Comparison of ENCODE assay signal across 10 cellular contexts in the genomic region with DNA sequence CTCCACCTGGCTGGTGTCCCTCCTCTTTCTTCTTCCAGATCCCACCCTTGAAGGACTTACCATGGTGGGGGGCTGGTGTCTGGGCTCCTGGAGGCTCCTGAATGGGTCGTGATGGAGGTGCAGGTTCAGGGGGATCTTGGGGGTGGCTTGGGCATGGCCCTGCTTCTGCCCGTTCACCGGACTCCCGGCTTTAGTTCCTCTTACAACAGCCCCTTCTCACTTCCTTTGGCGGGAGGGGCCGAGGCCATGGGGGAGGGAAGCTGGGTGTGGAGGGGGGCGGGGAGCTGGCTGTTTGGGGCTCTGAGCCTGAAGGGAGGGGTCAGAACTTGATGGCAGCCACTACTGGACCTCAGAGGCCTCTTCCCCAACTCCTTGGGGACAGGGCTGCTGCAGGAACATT. TPM values are rescaled to one million over a fixed set of nuclear protein-coding genes. Genes with fewer than 3 reads are reported as not detected.
DNase-seq lines count a peak whose midpoint lies in the region; ATAC-seq and FAIRE-seq lines count a peak whose summit lies in the region.
"Had no signal": no experiment of that assay in that cellular context is flagged by ENCODE, and none has a peak within 500 bp of the region (broad histone marks: within the 10 kb centered on the region; RNA-seq: fewer than 3 reads in every experiment).

A gene (minus strand): TSS at position 196 of the 400 bp plus-strand sequence. CDS start 133 bp downstream, at position 63.

- peaks cover 33% of the 10 kb centered on the region for H3K4me1 Mint-ChIP-seq in activated T-helper 17 cell treated with anti-CD3 and anti-CD28 coated beads, Interleukin-2, amount 50 U/mL, for 72 hours

- H3K36me3 Mint-ChIP-seq in activated T-helper 17 cell treated with anti-CD3 and anti-CD28 coated beads, Interleukin-2, amount 50 U/mL, for 72 hours (ENCODE audit: low read depth), result peaks cover 17% of the 10 kb centered on the region

- H3K4me3 Mint-ChIP-seq in activated T-helper 17 cell treated with anti-CD3 and anti-CD28 coated beads, Interleukin-2, amount 50 U/mL, for 72 hours, result peak within 1 kb of the TSS; percentile 93

- H3K9me3 Mint-ChIP-seq in activated T-helper 17 cell treated with anti-CD3 and anti-CD28 coated beads, Interleukin-2, amount 50 U/mL, for 72 hours, result no peaks in the 10 kb centered on the region

- peak within 1 kb of the TSS; percentile 79 for H3K27ac Mint-ChIP-seq in activated T-helper 17 cell treated with anti-CD3 and anti-CD28 coated beads, Interleukin-2, amount 50 U/mL, for 72 hours

- no peaks in the 10 kb centered on the region for H3K27me3 Mint-ChIP-seq in activated T-helper 17 cell treated with anti-CD3 and anti-CD28 coated beads, Interleukin-2, amount 50 U/mL, for 72 hours

- peak; percentile 71 for DNase-seq in activated effector memory CD4-positive, alpha-beta T cell treated with anti-CD3 and anti-CD28 coated beads, Interleukin-2, amount 50 U/mL, for 16 hours
- DNase-seq in activated effector memory CD4-positive, alpha-beta T cell treated with Interleukin-2 at 50 U/mL for 16 hours, result no peak
- peak; percentile 64 for DNase-seq in medulla oblongata (ENCODE audit: extremely low spot score)
- no peak for DNase-seq in ureter (ENCODE audit: low spot score)
- DNase-seq in frontal cortex (ENCODE audit: low spot score in 2 of 2), result no peak
- DNase-seq in ACHN, result no peak
- DNase-seq: activated gamma-delta T cell, NCI-H2081 had no signal

- FAIRE-seq in frontal cortex (lab: Jason Lieb, UNC), result no peak

- in situ Hi-C loops in ACHN (cut with HindIII; ENCODE audit: low pct_ligation_motif_present, low pct_unique_long_range_greater_than_20kb, low sequenced_read_pairs), result no loop called here

- no peak for ATAC-seq in activated T-helper 17 cell treated with anti-CD3 and anti-CD28 coated beads, Interleukin-2, amount 50 U/mL, for 72 hours (replicated peaks)
- ATAC-seq in HG03439 (IDR thresholded peaks at IDR 0.05; ENCODE audit: unreplicated experiment), result no peak

RNA-seq across cellular contexts. Expression of the gene that starts here (rescaled TPM):
- total RNA-seq in activated T-helper 17 cell treated with anti-CD3 and anti-CD28 coated beads, Interleukin-2, amount 50 U/mL, for 72 hours, result 100 to 1,000 TPM in 1 of 2 donors, 10 to 100 TPM in 1; 68.7 to 134 TPM
- total RNA-seq in ureter (20.6 TPM), frontal cortex (1.6 TPM)

Comparison
In these comparisons a context has a peak if more than half of its experiments do, and no peak if none do; other contexts are left out.
1. DNase-seq: peak in activated effector memory CD4-positive, alpha-beta T cell treated with anti-CD3 and anti-CD28 coated beads, Interleukin-2, amount 50 U/mL, for 16 hours (single experiment) and medulla oblongata (single experiment); none in activated effector memory CD4-positive, alpha-beta T cell treated with Interleukin-2 at 50 U/mL for 16 hours (single experiment), ureter (single experiment), frontal cortex (0 of 2) and ACHN (single experiment).